In the genomic region with DNA sequence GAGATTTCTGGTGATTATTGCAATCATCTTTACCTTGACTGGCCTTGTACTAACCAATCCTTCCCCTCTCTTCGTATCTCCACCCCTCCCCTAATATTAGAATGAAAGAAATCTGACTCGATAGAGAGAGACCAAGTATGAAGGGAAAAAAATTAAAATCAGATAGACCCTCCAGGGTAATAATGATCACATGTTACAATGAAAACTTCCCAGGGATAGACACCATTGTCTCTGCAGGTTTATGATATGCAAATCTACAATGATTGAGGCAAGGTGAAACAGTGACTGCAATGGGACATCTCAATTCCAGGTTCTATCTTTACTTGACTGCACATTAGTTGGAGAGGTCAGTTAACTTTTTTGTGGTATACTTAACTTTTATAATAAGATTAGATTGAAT, we compare ENCODE assay signal across 11 cellular contexts. TPM values are rescaled to one million over a fixed set of nuclear protein-coding genes. Genes with fewer than 3 reads are reported as not detected.
DNase-seq lines count a peak whose midpoint lies in the region; ATAC-seq, FAIRE-seq and TF ChIP-seq lines count a peak whose summit lies in the region.
"Had no signal": no experiment of that assay in that cellular context is flagged by ENCODE, and none has a peak within 500 bp of the region (broad histone marks: within the 10 kb centered on the region; RNA-seq: fewer than 3 reads in every experiment).

No MANE protein-coding gene starts in this region.

- ATAC-seq in HG02884 (IDR thresholded peaks at IDR 0.05; ENCODE audit: unreplicated experiment), result no peak

- no peak overlapping the region for H3K27ac Mint-ChIP-seq in Caco-2 (ENCODE audit: unreplicated experiment)

- intact Hi-C loops in Caco-2 (cut with micrococcal nuclease; ENCODE audit: unreplicated experiment) (loop anchor here (10.0 kb wide), 1 partner anchor 281 kb away; a partner anchor contains a TSS), posterior vena cava (cut with DNase I) (loop anchor here (5.0 to 10.0 kb wide), 2 partner anchors 194 to 361 kb away; a partner anchor contains a TSS)

- POLR2A ChIA-PET in Caco-2 (lab: Charles Lee), result interaction anchor here (2.7 kb wide), 1 partner anchor 114 kb away, joined by 47 read pairs; a partner anchor contains a TSS

- 61 to 72% (median 71%) methylated on average over 2 of the region's 2 CpGs for WGBS in small intestine, 3 donors

- H3K27me3 ChIP-seq in Caco-2 (replicated peaks; ENCODE audit: control insufficient read depth, insufficient read depth, low read length) (no peaks in the 10 kb centered on the region; the same call in 1 of the 2 replicates), Peyer's patch (no peaks in the 10 kb centered on the region), small intestine (ENCODE audit: control insufficient read depth in 2 of 2, insufficient read depth in 2 of 2, low read length in 2 of 2) (no peaks in the 10 kb centered on the region)

- no TSS peak for BruUV-seq in Caco-2 (replicated peaks; lab: Mats Ljungman, UMichigan)

- H3K27me3 Mint-ChIP-seq in Caco-2 (ENCODE audit: insufficient read depth, unreplicated experiment), result no peaks in the 10 kb centered on the region

- H3K36me3 Mint-ChIP-seq in Caco-2 (ENCODE audit: insufficient read depth, unreplicated experiment), result peaks cover 39% of the 10 kb centered on the region

- DNase-seq in Caco-2 (no peak), Peyer's patch (no peak), fibroblast of pulmonary artery (ENCODE audit: low read depth) (no peak), skeletal muscle cell (ENCODE audit: low read depth) (no peak), small intestine (no peak), RCC 7860 (ENCODE audit: low spot score) (no peak), posterior vena cava (ENCODE audit: low spot score) (no peak)
- DNase-seq: NCI-H187 treated with DMSO at 0.1 percent for 48 hours, T1000 had no signal

- peak overlapping the region; percentile 100 for H3K27ac ChIP-seq in Peyer's patch
- peak overlapping the region in 1 of 2 donors; percentile 99 for H3K27ac ChIP-seq in small intestine (ENCODE audit: low read depth in 1 of 2, low read length in 1 of 2)

- FAIRE-seq in small intestine (lab: Jason Lieb, UNC) (no peak), RCC 7860 (lab: Jason Lieb, UNC) (no peak)
- FAIRE-seq: bronchial epithelial cell had no signal

- H3K36me3 ChIP-seq in Caco-2 (ENCODE audit: control insufficient read depth, insufficient read depth, low read length) (peaks cover 3% of the 10 kb centered on the region; the same call in 1 of the 2 replicates), Peyer's patch (peaks cover 5 to 25% (median 8%) of the 10 kb centered on the region in 3 donors), small intestine (ENCODE audit: control insufficient read depth in 2 of 2, insufficient read depth in 2 of 2, low read length in 2 of 2) (peaks cover 13 to 18% of the 10 kb centered on the region in 2 donors)

- peak overlapping the region; percentile 86 for H3K4me3 Mint-ChIP-seq in Caco-2 (ENCODE audit: unreplicated experiment)

- H3K9me3 ChIP-seq in Caco-2 (no peaks in the 10 kb centered on the region), Peyer's patch (no peaks in the 10 kb centered on the region), small intestine (ENCODE audit: control insufficient read depth, low read depth) (no peaks in the 10 kb centered on the region)

- TF ChIP-seq CTCF in Caco-2 (IDR thresholded peaks at IDR 0.05; ENCODE audit: insufficient read depth in 1 of 2, low read depth in 1 of 2, low read length in 1 of 2, severe bottlenecking in 1 of 2, unreplicated experiment in 1 of 2) (no peak), Peyer's patch (IDR thresholded peaks at IDR 0.05) (no peak), fibroblast of pulmonary artery (IDR thresholded peaks at IDR 0.05; ENCODE audit: low read length, missing control alignments) (no peak)

- peaks cover 9% of the 10 kb centered on the region for H3K4me1 Mint-ChIP-seq in Caco-2 (ENCODE audit: low read depth, unreplicated experiment)

- no peaks in the 10 kb centered on the region for H3K9me3 Mint-ChIP-seq in Caco-2 (ENCODE audit: unreplicated experiment)

- H3K4me3 ChIP-seq in Caco-2 (ENCODE audit: low read depth, low read length) (no peak overlapping the region), Peyer's patch (peak overlapping the region in 2 of 4 donors; percentile 94 to 100), fibroblast of pulmonary artery (replicated peaks; ENCODE audit: low read depth, low read length) (peak overlapping the region; percentile 97), skeletal muscle cell (ENCODE audit: low read depth, low read length) (peak overlapping the region; percentile 72), small intestine (ENCODE audit: low read depth in 1 of 2, low read length in 2 of 2) (no peak overlapping the region)

- peaks cover 14% of the 10 kb centered on the region for H3K4me1 ChIP-seq in Caco-2
- peaks cover 5 to 26% (median 16%) of the 10 kb centered on the region in 4 donors for H3K4me1 ChIP-seq in Peyer's patch
- H3K4me1 ChIP-seq in small intestine (ENCODE audit: control insufficient read depth in 2 of 2, insufficient read depth in 1 of 2, low read depth in 1 of 2, low read length in 1 of 2), result no peaks in the 10 kb centered on the region

- CTCF ChIA-PET in Caco-2 (lab: Charles Lee), result interaction anchor here (0.9 to 2.6 kb wide), 4 partner anchors 73 to 191 kb away, joined by 3 to 13 read pairs (median 3); a partner anchor contains a TSS

- TF ChIP-seq POLR2A in Peyer's patch (IDR thresholded peaks at IDR 0.05), result no peak

RNA-seq across cellular contexts. Expression of a gene that starts 1.5 kb away (rescaled TPM):
- total RNA-seq in Caco-2 (2022), result 33.4 and 39.9 TPM in 2 replicates
- 100 to 1,000 TPM; 210 to 873 (median 358) TPM for total RNA-seq in Peyer's patch
- polyA plus RNA-seq in small intestine, result 100 to 1,000 TPM; 108 to 173 (median 133) TPM
- 100 to 1,000 TPM in 1 of 2 donors, 10 to 100 TPM in 1; 87.1 to 127 TPM for total RNA-seq in posterior vena cava

Comparison
In these comparisons a context has a peak if more than half of its experiments do, and no peak if none do; other contexts are left out.
1. H3K4me3 ChIP-seq: peak in fibroblast of pulmonary artery (single experiment) and skeletal muscle cell (single experiment); none in Caco-2 (single experiment) and small intestine (0 of 2).